Comparison of ENCODE assay signal across 8 cellular contexts in genomic region chr3:129162729-129163579, GRCh38. TPM values are rescaled to one million over a fixed set of nuclear protein-coding genes. Genes with fewer than 3 reads are reported as not detected.
DNase-seq lines count a peak whose midpoint lies in the region; ATAC-seq, FAIRE-seq and TF ChIP-seq lines count a peak whose summit lies in the region.

No MANE protein-coding gene starts in this region.

- H3K4me3 Mint-ChIP-seq in nephron progenitor cell: peak overlapping the region; percentile 96

- peak; percentile 23 for DNase-seq in G401 (ENCODE audit: low spot score)
- DNase-seq in M059J (ENCODE audit: low read depth): peak; percentile 24
- DNase-seq in K562 (ENCODE audit: extremely low read depth in 1 of 4, low spot score in 3 of 4): peak; percentile 30 to 45 (median 36)
- peak; percentile 11 for DNase-seq in nephron progenitor cell
- no peak for DNase-seq in COLO668 (lab: John Stamatoyannopoulos, UW; ENCODE audit: unreplicated experiment)
- DNase-seq in NCI-H748 treated with DMSO at 0.1 percent for 48 hours (lab: John Stamatoyannopoulos, UW): no peak
- no peak for DNase-seq in NCI-H1048 (lab: John Stamatoyannopoulos, UW)
- no peak for DNase-seq in midbrain (lab: John Stamatoyannopoulos, UW)

- 34% methylated on average over 5 of the region's 5 CpGs for WGBS in K562 (ENCODE audit: insufficient coverage, low coverage, missing lambda C conversion rate)

- H2AFZ ChIP-seq in K562 (ENCODE audit: low read depth, low read length): no peak overlapping the region

- no peaks in the 10 kb centered on the region for H3K9me3 ChIP-seq in K562 (replicated peaks; ENCODE audit: control insufficient read depth, insufficient read depth, low read depth, low read length)

- intact Hi-C loops in K562 (cut with micrococcal nuclease): no loop called here

- in situ Hi-C loops in G401 (cut with HindIII; ENCODE audit: low sequenced_read_pairs): no loop called here
- in situ Hi-C loops in K562 (cut with MboI): no loop called here

- peak overlapping the region; percentile 67 for H3K4me3 ChIP-seq in K562

- peaks cover 26% of the 10 kb centered on the region; the same call in 2 of the 3 replicates for H3K36me3 ChIP-seq in K562 (ENCODE audit: control insufficient read depth, insufficient read depth, low read length)

- H3K36me3 Mint-ChIP-seq in nephron progenitor cell (ENCODE audit: low read depth): peaks cover 28% of the 10 kb centered on the region

- no peaks in the 10 kb centered on the region for H3K9me3 Mint-ChIP-seq in nephron progenitor cell

- H3K27ac Mint-ChIP-seq in nephron progenitor cell: peak overlapping the region; percentile 100

- H3K9me1 ChIP-seq in K562 (ENCODE audit: control insufficient read depth, insufficient read depth, low read length): no peaks in the 10 kb centered on the region

- peaks cover 0 to 11% of the 10 kb centered on the region in 2 experiments; a peak in 3 of 5 replicates for H3K4me1 ChIP-seq in K562 (replicated peaks in 1 of 2; ENCODE audit: control insufficient read depth in 2 of 2, insufficient read depth in 2 of 2, low read length in 2 of 2)

- no peak for FAIRE-seq in K562 (lab: Jason Lieb, UNC)

- ATAC-seq in K562: peak; percentile 3; the same call in 1 of the 3 replicates

- peak overlapping the region; percentile 94; the same call in 1 of the 2 replicates for H3K4me2 ChIP-seq in K562 (ENCODE audit: insufficient read depth, low read length)

- BruUV-seq in K562 (replicated peaks; lab: Mats Ljungman, UMichigan): no TSS peak

- no peak for TF ChIP-seq POLR2A in K562 (conservative IDR thresholded peaks at IDR 0.05)

- no peaks in the 10 kb centered on the region for H3K27me3 ChIP-seq in K562 (ENCODE audit: control insufficient read depth in 2 of 2, insufficient read depth in 2 of 2, low read length in 2 of 2)

- no peaks in the 10 kb centered on the region for H3K27me3 Mint-ChIP-seq in nephron progenitor cell (ENCODE audit: low read depth, poor library complexity)

- no peaks in the 10 kb centered on the region for H4K20me1 ChIP-seq in K562 (replicated peaks; ENCODE audit: control insufficient read depth, insufficient read depth, low read length)

- TF ChIP-seq RAD21 in K562 (CRISPR knock-in tag; conservative IDR thresholded peaks at IDR 0.05 in 1 of 2, IDR thresholded peaks at IDR 0.05 in 1 of 2): peak in 1 of 2 experiments; percentile 22; a peak in 1 of 4 replicates

- H3K9ac ChIP-seq in K562 (ENCODE audit: insufficient read depth in 1 of 2, low read depth in 2 of 2, low read length in 2 of 2): peak overlapping the region in 1 of 2 experiments; percentile 98; a peak in 2 of 4 replicates

- peak overlapping the region; percentile 100; the same call in 1 of the 3 replicates for H3K27ac ChIP-seq in K562 (ENCODE audit: extremely low read depth, low read depth, low read length)

- TF ChIP-seq CTCF in K562 (IDR thresholded peaks at IDR 0.05 in 2 of 3, conservative IDR thresholded peaks at IDR 0.05 in 1 of 3; ENCODE audit: insufficient read depth in 2 of 3, low read depth in 1 of 3, low read length in 3 of 3): peak; percentile 16 to 32 (median 25); a peak in 2 of 6 replicates
- no peak for TF ChIP-seq CTCF in nephron progenitor cell (IDR thresholded peaks at IDR 0.05)

- CTCF ChIA-PET in K562 (lab: Yijun Ruan, JAX; ENCODE audit: low intra/inter-chr PET ratio): interaction anchor here (0.5 to 2.0 kb wide), 2 partner anchors 83 to 698 kb away, joined by 3 to 10 read pairs; no protein-coding TSS in a partner anchor

- no peak for TF ChIP-seq EP300 in K562 (IDR thresholded peaks at IDR 0.05; ENCODE audit: low read length)

- peaks cover 38% of the 10 kb centered on the region for H3K4me1 Mint-ChIP-seq in nephron progenitor cell

- POLR2A ChIA-PET in K562 (lab: Yijun Ruan, JAX): interaction anchor here (0.7 to 2.9 kb wide), 18 partner anchors 12 to 1593 kb away, joined by 3 to 21 read pairs (median 4); partner anchors contain the start of genes CNBP, COPG1 and RAB43

- H3K79me2 ChIP-seq in K562 (ENCODE audit: control insufficient read depth, insufficient read depth, low read length): peaks cover 31% of the 10 kb centered on the region

TF ChIP-seq in K562, 482 proteins besides CTCF, POLR2A, EP300 and RAD21 (continues in another document):
- TF ChIP-seq PKNOX1 (IDR thresholded peaks at IDR 0.05): 0 out of 2 replicates have a peak, but pooled peaks have one; percentile 45
- TF ChIP-seq POLR2AphosphoS5 (IDR thresholded peaks at IDR 0.05; ENCODE audit: control insufficient read depth, insufficient read depth, low read depth, low read length): no peak
- no peak for TF ChIP-seq NONO (IDR thresholded peaks at IDR 0.05; ENCODE audit: low read depth in 2 of 2, low read length in 1 of 2)

RNA-seq across cellular contexts. Expression of gene ISY1, which starts 2.1 kb away (rescaled TPM):
- 30.3 and 64.2 TPM in 2 replicates for total RNA-seq in G401 (2014; rRNA removed; shearing (Covaris generic))
- total RNA-seq in M059J (2014; rRNA removed; shearing (Covaris generic)): 34.9 and 70.7 TPM in 2 replicates
- total RNA-seq in K562 (2011; cell fraction: chromatin; rRNA removed; ENCODE audit: low replicate concordance): 6.4 and 9.0 TPM in 2 replicates
- 3.6 and 4.8 TPM in 2 replicates for total RNA-seq in K562 (2011; cell fraction: nucleolus; rRNA removed)
- 5.1 and 7.9 TPM in 2 replicates for total RNA-seq in K562 (2011; cell fraction: nucleoplasm; rRNA removed)
- total RNA-seq in K562 (2014; rRNA removed): 30.1 and 31.6 TPM in 2 replicates
- 37.7 and 45.3 TPM in 2 replicates for total RNA-seq in K562 (2014; rRNA removed; fragmentation: Illumina TruSeq; extraction: Trizol)
- total RNA-seq in K562 (2015; rRNA removed; fragmentation: Illumina TruSeq; extraction: Trizol): 32.8 and 39.0 TPM in 2 replicates
- total RNA-seq in K562 (2021): 26.1 and 29.6 TPM in 2 replicates
- 27.8 and 32.9 TPM in 2 replicates for polyA plus RNA-seq in K562 (2011; rRNA removed)
- 42.7 and 44.7 TPM in 2 replicates for polyA plus RNA-seq in K562 (2011; cell fraction: cytosol; rRNA removed)
- polyA plus RNA-seq in K562 (2011; cell fraction: nucleus; rRNA removed): 5.8 and 6.4 TPM in 2 replicates
- polyA plus RNA-seq in K562 (2012): 27.8 and 32.1 TPM in 2 replicates
- polyA plus RNA-seq in K562 (2014; fragmentation: Illumina TruSeq; extraction: Trizol): 22.4 and 27.0 TPM in 2 replicates
- polyA plus RNA-seq in K562 (2014; fragmentation: Nextera tagmentation; extraction: Ambion mirVana): 10 to 100 TPM; 41.9 to 50.0 TPM
- polyA plus RNA-seq in K562 (2014; rRNA removed): 23.4 and 23.5 TPM in 2 replicates
- polyA minus RNA-seq in K562 (2011; rRNA and poly(A)+ RNA removed): 18.0 and 19.9 TPM in 2 replicates
- polyA minus RNA-seq in K562 (2011; cell fraction: cytosol; rRNA and poly(A)+ RNA removed): 12.8 and 16.4 TPM in 2 replicates
- polyA minus RNA-seq in K562 (2011; cell fraction: nucleus; rRNA and poly(A)+ RNA removed): 5.4 and 6.1 TPM in 2 replicates

RNA-seq across cellular contexts. Expression of gene CNBP, which starts 20.7 kb away (rescaled TPM):
- total RNA-seq in G401 (2014; rRNA removed; shearing (Covaris generic)): 379 and 384 TPM in 2 replicates
- total RNA-seq in M059J (2014; rRNA removed; shearing (Covaris generic)): 375 and 380 TPM in 2 replicates
- 92.9 and 163 TPM in 2 replicates for total RNA-seq in K562 (2011; cell fraction: chromatin; rRNA removed; ENCODE audit: low replicate concordance)
- 61.9 and 72.2 TPM in 2 replicates for total RNA-seq in K562 (2011; cell fraction: nucleolus; rRNA removed)
- 89.3 and 110 TPM in 2 replicates for total RNA-seq in K562 (2011; cell fraction: nucleoplasm; rRNA removed)
- total RNA-seq in K562 (2014; rRNA removed) (283 and 284 TPM in 2 replicates), K562 (2014; rRNA removed; fragmentation: Illumina TruSeq; extraction: Trizol) (338 and 375 TPM in 2 replicates), K562 (2015; rRNA removed; fragmentation: Illumina TruSeq; extraction: Trizol) (321 and 348 TPM in 2 replicates), K562 (2021) (331 and 354 TPM in 2 replicates)
- polyA plus RNA-seq in K562 (2011; rRNA removed) (387 and 478 TPM in 2 replicates), K562 (2014; fragmentation: Illumina TruSeq; extraction: Trizol) (390 and 412 TPM in 2 replicates), K562 (2014; fragmentation: Nextera tagmentation; extraction: Ambion mirVana) (100 to 1,000 TPM; 708 to 717 TPM), K562 (2014; rRNA removed) (404 and 421 TPM in 2 replicates)
- 251 and 375 TPM in 2 replicates for polyA plus RNA-seq in K562 (2011; cell fraction: cytosol; rRNA removed)
- 114 and 190 TPM in 2 replicates for polyA plus RNA-seq in K562 (2011; cell fraction: nucleus; rRNA removed)
- polyA plus RNA-seq in K562 (2012): 291 and 314 TPM in 2 replicates
- polyA minus RNA-seq in K562 (2011; rRNA and poly(A)+ RNA removed): 394 and 432 TPM in 2 replicates
- polyA minus RNA-seq in K562 (2011; cell fraction: cytosol; rRNA and poly(A)+ RNA removed): 139 and 145 TPM in 2 replicates
- 33.1 and 62.2 TPM in 2 replicates for polyA minus RNA-seq in K562 (2011; cell fraction: nucleus; rRNA and poly(A)+ RNA removed)

RNA-seq across cellular contexts. Expression of gene RAB43, which starts 41.4 kb away (rescaled TPM):
- 13.0 and 17.5 TPM in 2 replicates for total RNA-seq in G401 (2014; rRNA removed; shearing (Covaris generic))
- total RNA-seq in M059J (2014; rRNA removed; shearing (Covaris generic)): 21.1 and 24.2 TPM in 2 replicates
- 1.8 and 11.3 TPM in 2 replicates for total RNA-seq in K562 (2011; cell fraction: chromatin; rRNA removed; ENCODE audit: low replicate concordance)
- 6.7 and 7.5 TPM in 2 replicates for total RNA-seq in K562 (2011; cell fraction: nucleolus; rRNA removed)
- 4.0 and 6.0 TPM in 2 replicates for total RNA-seq in K562 (2011; cell fraction: nucleoplasm; rRNA removed)
- total RNA-seq in K562 (2014; rRNA removed): 3.2 and 4.1 TPM in 2 replicates
- not detected in 2 replicates for total RNA-seq in K562 (2014; rRNA removed; fragmentation: Illumina TruSeq; extraction: Trizol)
- 0.57 and 1.1 TPM in 2 replicates for total RNA-seq in K562 (2015; rRNA removed; fragmentation: Illumina TruSeq; extraction: Trizol)
- 5.4 and 6.8 TPM in 2 replicates for total RNA-seq in K562 (2021)
- polyA plus RNA-seq in K562 (2011; rRNA removed): 1.7 and 2.5 TPM in 2 replicates
- 2.9 and 5.1 TPM in 2 replicates for polyA plus RNA-seq in K562 (2011; cell fraction: cytosol; rRNA removed)
- 9.6 and 11.4 TPM in 2 replicates for polyA plus RNA-seq in K562 (2011; cell fraction: nucleus; rRNA removed)
- polyA plus RNA-seq in K562 (2012): 2.9 and 15.6 TPM in 2 replicates
- polyA plus RNA-seq in K562 (2014; fragmentation: Illumina TruSeq; extraction: Trizol): 1.4 TPM in 1 of 2 replicates, not detected in the other
- polyA plus RNA-seq in K562 (2014; fragmentation: Nextera tagmentation; extraction: Ambion mirVana): under 1 TPM; 0.04 to 0.07 TPM
- polyA plus RNA-seq in K562 (2014; rRNA removed): 2.9 and 3.8 TPM in 2 replicates
- 0.24 and 0.88 TPM in 2 replicates for polyA minus RNA-seq in K562 (2011; rRNA and poly(A)+ RNA removed)
- 1.5 and 2.3 TPM in 2 replicates for polyA minus RNA-seq in K562 (2011; cell fraction: cytosol; rRNA and poly(A)+ RNA removed)
- 2.8 and 3.2 TPM in 2 replicates for polyA minus RNA-seq in K562 (2011; cell fraction: nucleus; rRNA and poly(A)+ RNA removed)

Comparison
In these comparisons a context has a peak if more than half of its experiments do, and no peak if none do; other contexts are left out.
1. DNase-seq: peak in G401 (single experiment), M059J (single experiment), K562 (4 of 4) and nephron progenitor cell (single experiment); none in COLO668 (single experiment), NCI-H748 treated with DMSO at 0.1 percent for 48 hours (single experiment), NCI-H1048 (single experiment) and midbrain (single experiment).